In genomic region chr5:69415584-69415958, GRCh38 we compare ENCODE assay signal across 8 cellular contexts. TPM values are rescaled to one million over a fixed set of nuclear protein-coding genes. Genes with fewer than 3 reads are reported as not detected.
DNase-seq lines count a peak whose midpoint lies in the region; ATAC-seq, FAIRE-seq and TF ChIP-seq lines count a peak whose summit lies in the region.

No MANE protein-coding gene starts in this region.

- H3K9me3 ChIP-seq in endothelial cell of umbilical vein (replicated peaks; ENCODE audit: control insufficient read depth, insufficient read depth, low read length) = no peaks in the 10 kb centered on the region
- no peaks in the 10 kb centered on the region for H3K9me3 ChIP-seq in neuronal stem cell (replicated peaks in 1 of 2; ENCODE audit: control insufficient read depth in 2 of 2, insufficient read depth in 1 of 2, low read depth in 1 of 2, low read length in 2 of 2)

- BruUV-seq in endothelial cell of umbilical vein (replicated peaks; lab: Mats Ljungman, UMichigan) = no TSS peak

- POLR2A ChIA-PET in endothelial cell of umbilical vein (lab: Charles Lee) = no interaction called here

- TF ChIP-seq POLR2A in endothelial cell of umbilical vein (IDR thresholded peaks at IDR 0.05; ENCODE audit: low read depth, low read length) = no peak

- H2BK5ac ChIP-seq in neuronal stem cell (ENCODE audit: low read length) = peak overlapping the region; percentile 45

- H2BK120ac ChIP-seq in neuronal stem cell (ENCODE audit: low read depth, low read length) = peak overlapping the region; percentile 47

- H3K27ac ChIP-seq in endothelial cell of umbilical vein (ENCODE audit: insufficient read depth, low read depth, low read length) (no peak overlapping the region), neuronal stem cell (replicated peaks; ENCODE audit: low read length) (no peak overlapping the region)

- DNase-seq in DMS79 treated with DMSO at 0.1 percent for 48 hours (lab: John Stamatoyannopoulos, UW) (peak; percentile 24), NCI-H748 (lab: John Stamatoyannopoulos, UW; ENCODE audit: unreplicated experiment) (peak; percentile 59), endothelial cell of umbilical vein (ENCODE audit: low read depth, low spot score) (peak; percentile 8), neuronal stem cell (ENCODE audit: low spot score) (peak; percentile 6), OCI-M1 (lab: John Stamatoyannopoulos, UW) (no peak)
- no peak for DNase-seq in activated CD4-positive, CD25-positive, alpha-beta regulatory T cell (lab: John Stamatoyannopoulos, UW)

- no peaks in the 10 kb centered on the region for H3K9me1 ChIP-seq in endothelial cell of umbilical vein (replicated peaks; ENCODE audit: control insufficient read depth, extremely low read depth, insufficient read depth, low read length)

- H3K4me3 ChIP-seq in endothelial cell of umbilical vein (replicated peaks in 1 of 3; ENCODE audit: insufficient read depth in 1 of 3, low read depth in 1 of 3, low read length in 3 of 3) = peak overlapping the region; percentile 43 to 74 (median 64)
- peak overlapping the region in 1 of 2 donors; percentile 88 for H3K4me3 ChIP-seq in neuronal stem cell (ENCODE audit: low read length in 2 of 2)

- peak; percentile 24 for FAIRE-seq in endothelial cell of umbilical vein (lab: Jason Lieb, UNC)

- no peak overlapping the region for H3K23ac ChIP-seq in neuronal stem cell (ENCODE audit: low read depth, low read length, poor library complexity)

- H3K79me2 ChIP-seq in endothelial cell of umbilical vein (ENCODE audit: control insufficient read depth, insufficient read depth, low read length) = no peaks in the 10 kb centered on the region

- H3K9ac ChIP-seq in endothelial cell of umbilical vein (replicated peaks; ENCODE audit: extremely low read depth, insufficient read depth, low read length) (peak overlapping the region; percentile 63), neuronal stem cell (ENCODE audit: low read depth, low read length, poor library complexity) (no peak overlapping the region)

- H4K20me1 ChIP-seq in endothelial cell of umbilical vein (replicated peaks; ENCODE audit: control insufficient read depth, extremely low read depth, insufficient read depth, low read length) = no peaks in the 10 kb centered on the region

- no peak overlapping the region for H4K91ac ChIP-seq in neuronal stem cell (ENCODE audit: low read depth, low read length, poor library complexity)

- H2BK12ac ChIP-seq in neuronal stem cell (ENCODE audit: low read length) = no peak overlapping the region

- H3K4ac ChIP-seq in neuronal stem cell (ENCODE audit: low read length) = no peak overlapping the region

- H3K4me2 ChIP-seq in endothelial cell of umbilical vein (ENCODE audit: insufficient read depth, low read length) (peak overlapping the region; percentile 77), neuronal stem cell (ENCODE audit: insufficient read depth, low read length, poor library complexity, severe bottlenecking) (peak overlapping the region; percentile 88)

- H3K18ac ChIP-seq in neuronal stem cell (ENCODE audit: low read length) = peak overlapping the region; percentile 90

- peaks cover 5% of the 10 kb centered on the region for H3K4me1 ChIP-seq in endothelial cell of umbilical vein (ENCODE audit: control insufficient read depth, extremely low read depth, insufficient read depth, low read length)
- peaks cover 0 to 2% of the 10 kb centered on the region in 2 donors for H3K4me1 ChIP-seq in neuronal stem cell (ENCODE audit: control insufficient read depth in 2 of 2, insufficient read depth in 1 of 2, low read depth in 1 of 2, low read length in 2 of 2)

- CTCF ChIA-PET in endothelial cell of umbilical vein (lab: Charles Lee) = interaction anchor here (0.8 to 1.2 kb wide), 2 partner anchors 12 to 78 kb away, joined by 4 to 7 read pairs; no protein-coding TSS in a partner anchor

- no peak for ATAC-seq in GM21447 (IDR thresholded peaks at IDR 0.05; ENCODE audit: unreplicated experiment)
- no peak for ATAC-seq in HG03432 (IDR thresholded peaks at IDR 0.05; ENCODE audit: unreplicated experiment)

- H3K36me3 ChIP-seq in endothelial cell of umbilical vein (ENCODE audit: control insufficient read depth in 2 of 2, extremely low read depth in 1 of 2, insufficient read depth in 2 of 2, low read length in 2 of 2) = peaks cover 4 to 5% of the 10 kb centered on the region in 2 experiments
- H3K36me3 ChIP-seq in neuronal stem cell (replicated peaks in 1 of 2; ENCODE audit: control insufficient read depth in 2 of 2, insufficient read depth in 2 of 2, low read length in 2 of 2) = peaks cover 5 to 52% of the 10 kb centered on the region in 2 donors

- H2BK15ac ChIP-seq in neuronal stem cell (ENCODE audit: low read length) = no peak overlapping the region

- peak overlapping the region; percentile 41 for H2AK5ac ChIP-seq in neuronal stem cell (ENCODE audit: low read depth, low read length)

- no peaks in the 10 kb centered on the region for H3K79me1 ChIP-seq in neuronal stem cell (ENCODE audit: low read depth, low read length)

- no peak for TF ChIP-seq CTCF in endothelial cell of umbilical vein (IDR thresholded peaks at IDR 0.05; ENCODE audit: extremely low read depth in 1 of 2, insufficient read depth in 1 of 2, low read depth in 1 of 2, low read length in 2 of 2)

- H3K27me3 ChIP-seq in endothelial cell of umbilical vein (ENCODE audit: control insufficient read depth in 2 of 2, insufficient read depth in 2 of 2, low read length in 2 of 2) = no peaks in the 10 kb centered on the region
- peaks cover 0 to 4% (median 0%) of the 10 kb centered on the region in 3 experiments for H3K27me3 ChIP-seq in neuronal stem cell (ENCODE audit: control insufficient read depth in 3 of 3, insufficient read depth in 3 of 3, low read depth in 1 of 3, low read length in 3 of 3)

- dilution Hi-C loops in endothelial cell of umbilical vein (cut with MboI; ENCODE audit: extremely low pct_ligation_motif_present, low sequenced_read_pairs) = no loop called here

- no CpG with 5 or more reads among the region's 18 CpGs for WGBS in neuronal stem cell (ENCODE audit: extremely low coverage in 2 of 2, insufficient read length in 2 of 2, insufficient replicate concordance in 1 of 2), 2 donors

- no peak overlapping the region for H3K14ac ChIP-seq in neuronal stem cell (ENCODE audit: low read length)

- peak overlapping the region; percentile 82 for H2AFZ ChIP-seq in endothelial cell of umbilical vein (ENCODE audit: low read depth, low read length)
- no peak overlapping the region for H2AFZ ChIP-seq in neuronal stem cell (ENCODE audit: low read length)

- no peak overlapping the region for H4K8ac ChIP-seq in neuronal stem cell (ENCODE audit: low read depth, low read length)

- intact Hi-C loops in endothelial cell of umbilical vein (cut with micrococcal nuclease) = loop anchor here (2.0 to 10.0 kb wide), 2 partner anchors 77 to 251 kb away; partner anchors contain the start of genes CCNB1 and OCLN

TF ChIP-seq in endothelial cell of umbilical vein, 7 proteins besides CTCF, POLR2A, EP300 and RAD21 (continues in another document):
- no peak for TF ChIP-seq GATA2 (IDR thresholded peaks at IDR 0.05; ENCODE audit: insufficient read depth, insufficient read length, low read depth, low read length)

RNA-seq across cellular contexts. Expression of gene MARVELD2, which starts 0.7 kb away (rescaled TPM):
- 6.7 and 7.1 TPM in 2 replicates for total RNA-seq in endothelial cell of umbilical vein
- polyA plus RNA-seq in endothelial cell of umbilical vein = 5.3 and 5.7 TPM in 2 replicates
- 3.2 and 3.6 TPM in 2 replicates for polyA plus RNA-seq in endothelial cell of umbilical vein (2011; cell fraction: cytosol; rRNA removed)
- polyA plus RNA-seq in endothelial cell of umbilical vein (2011; cell fraction: nucleus; rRNA removed) = 1.8 and 2.2 TPM in 2 replicates
- polyA plus RNA-seq in endothelial cell of umbilical vein (2012) = 1.4 and 2.1 TPM in 2 replicates
- 16.1 and 20.0 TPM in 2 replicates for polyA minus RNA-seq in endothelial cell of umbilical vein
- 13.5 TPM for polyA minus RNA-seq in endothelial cell of umbilical vein (2011; cell fraction: cytosol; rRNA and poly(A)+ RNA removed)
- 3.7 and 3.8 TPM in 2 replicates for polyA minus RNA-seq in endothelial cell of umbilical vein (2011; cell fraction: nucleus; rRNA and poly(A)+ RNA removed)
- 4.6 TPM for polyA plus RNA-seq in neuronal stem cell (2013, experiment 1 of 2)
- 5.1 TPM for polyA plus RNA-seq in neuronal stem cell (2013, experiment 2 of 2)

RNA-seq across cellular contexts. Expression of gene RAD17, which starts 46.0 kb away (rescaled TPM):
- total RNA-seq in endothelial cell of umbilical vein = 18.4 and 21.9 TPM in 2 replicates
- 9.5 and 10.1 TPM in 2 replicates for polyA plus RNA-seq in endothelial cell of umbilical vein
- 10.6 and 10.9 TPM in 2 replicates for polyA plus RNA-seq in endothelial cell of umbilical vein (2011; cell fraction: cytosol; rRNA removed)
- 28.1 and 32.5 TPM in 2 replicates for polyA plus RNA-seq in endothelial cell of umbilical vein (2011; cell fraction: nucleus; rRNA removed)
- 14.8 and 16.5 TPM in 2 replicates for polyA plus RNA-seq in endothelial cell of umbilical vein (2012)
- 24.4 and 27.9 TPM in 2 replicates for polyA minus RNA-seq in endothelial cell of umbilical vein
- polyA minus RNA-seq in endothelial cell of umbilical vein (2011; cell fraction: cytosol; rRNA and poly(A)+ RNA removed) = 11.9 TPM
- 28.0 and 28.5 TPM in 2 replicates for polyA minus RNA-seq in endothelial cell of umbilical vein (2011; cell fraction: nucleus; rRNA and poly(A)+ RNA removed)
- 28.4 TPM for polyA plus RNA-seq in neuronal stem cell (2013, experiment 1 of 2)
- polyA plus RNA-seq in neuronal stem cell (2013, experiment 2 of 2) = 30.2 TPM

RNA-seq across cellular contexts. Expression of gene AK6, which starts 46.3 kb away (rescaled TPM):
- total RNA-seq in endothelial cell of umbilical vein = 30.1 and 37.0 TPM in 2 replicates
- 6.6 and 13.2 TPM in 2 replicates for polyA plus RNA-seq in endothelial cell of umbilical vein
- polyA plus RNA-seq in endothelial cell of umbilical vein (2011; cell fraction: cytosol; rRNA removed) = 22.1 and 25.5 TPM in 2 replicates
- polyA plus RNA-seq in endothelial cell of umbilical vein (2011; cell fraction: nucleus; rRNA removed) = 9.4 and 17.6 TPM in 2 replicates
- polyA plus RNA-seq in endothelial cell of umbilical vein (2012) = 47.9 and 80.3 TPM in 2 replicates
- 4.9 and 6.1 TPM in 2 replicates for polyA minus RNA-seq in endothelial cell of umbilical vein
- polyA minus RNA-seq in endothelial cell of umbilical vein (2011; cell fraction: cytosol; rRNA and poly(A)+ RNA removed) = 8.3 TPM
- 2.3 and 7.0 TPM in 2 replicates for polyA minus RNA-seq in endothelial cell of umbilical vein (2011; cell fraction: nucleus; rRNA and poly(A)+ RNA removed)
- 42.7 TPM for polyA plus RNA-seq in neuronal stem cell (2013, experiment 1 of 2)
- 44.2 TPM for polyA plus RNA-seq in neuronal stem cell (2013, experiment 2 of 2)

RNA-seq across cellular contexts. Expression of gene TAF9, which starts 46.3 kb away (rescaled TPM):
- 67.6 and 67.8 TPM in 2 replicates for total RNA-seq in endothelial cell of umbilical vein
- polyA plus RNA-seq in endothelial cell of umbilical vein = 84.8 and 94.2 TPM in 2 replicates
- 135 and 140 TPM in 2 replicates for polyA plus RNA-seq in endothelial cell of umbilical vein (2011; cell fraction: cytosol; rRNA removed)
- polyA plus RNA-seq in endothelial cell of umbilical vein (2011; cell fraction: nucleus; rRNA removed) = 76.7 and 81.3 TPM in 2 replicates
- 77.7 and 111 TPM in 2 replicates for polyA plus RNA-seq in endothelial cell of umbilical vein (2012)
- polyA minus RNA-seq in endothelial cell of umbilical vein = 60.7 and 62.0 TPM in 2 replicates
- polyA minus RNA-seq in endothelial cell of umbilical vein (2011; cell fraction: cytosol; rRNA and poly(A)+ RNA removed) = 60.0 TPM
- 35.7 and 59.9 TPM in 2 replicates for polyA minus RNA-seq in endothelial cell of umbilical vein (2011; cell fraction: nucleus; rRNA and poly(A)+ RNA removed)
- 62.3 TPM for polyA plus RNA-seq in neuronal stem cell (2013, experiment 1 of 2)
- polyA plus RNA-seq in neuronal stem cell (2013, experiment 2 of 2) = 61.2 TPM

Comparison
In these comparisons a context has a peak if more than half of its experiments do, and no peak if none do; other contexts are left out.
1. DNase-seq: peak in DMS79 treated with DMSO at 0.1 percent for 48 hours (single experiment), NCI-H748 (single experiment), endothelial cell of umbilical vein (single experiment) and neuronal stem cell (single experiment); none in activated CD4-positive, CD25-positive, alpha-beta regulatory T cell (0 of 4) and OCI-M1 (single experiment).